In genomic region chr18:26424428-26425147, GRCh38 we compare ENCODE assay signal across 10 cellular contexts.
"Had no signal": no experiment of that assay in that cellular context is flagged by ENCODE, and none has a peak within 500 bp of the region (broad histone marks: within the 10 kb centered on the region; RNA-seq: fewer than 3 reads in every experiment).

No MANE protein-coding gene starts in this region.

- H3K27ac ChIP-seq: gastroesophageal sphincter, tibial nerve had no signal

- H3K4me1 Mint-ChIP-seq: activated naive CD8-positive, alpha-beta T cell treated with anti-CD3 and anti-CD28 coated beads, Interleukin-2, amount 50 U/mL, for 24 hours had no signal

- H3K36me3 Mint-ChIP-seq: activated CD4-positive, alpha-beta memory T cell treated with anti-CD3 and anti-CD28 coated beads for 36 hours; stimulated activated effector memory CD8-positive, alpha-beta T cell treated with anti-CD3 and anti-CD28 coated beads, Interleukin-12 subunit alpha, Interleukin-12 subunit beta, amount 100 ng/mL, for 72 hours had no signal

- H3K9me3 Mint-ChIP-seq: activated CD4-positive, alpha-beta memory T cell treated with anti-CD3 and anti-CD28 coated beads for 36 hours; activated naive CD8-positive, alpha-beta T cell treated with anti-CD3 and anti-CD28 coated beads, Interleukin-2, amount 50 U/mL, for 24 hours; stimulated activated effector memory CD8-positive, alpha-beta T cell treated with anti-CD3 and anti-CD28 coated beads, Interleukin-12 subunit alpha, Interleukin-12 subunit beta, amount 100 ng/mL, for 72 hours had no signal

- H3K4me1 ChIP-seq: gastroesophageal sphincter, tibial nerve had no signal

- H3K4me3 ChIP-seq: gastroesophageal sphincter, tibial nerve had no signal

- DNase-seq: activated CD4-positive, alpha-beta memory T cell treated with anti-CD3 and anti-CD28 coated beads for 36 hours; activated CD8-positive, alpha-beta memory T cell treated with anti-CD3 and anti-CD28 coated beads, Interleukin-2, amount 50 U/mL, for 4 hours; activated naive CD4-positive, alpha-beta T cell treated with Interleukin-2 at 50 U/mL for 16 hours; activated naive CD8-positive, alpha-beta T cell treated with anti-CD3 and anti-CD28 coated beads, Interleukin-2, amount 50 U/mL, for 24 hours; effector CD4-positive, alpha-beta T cell; midbrain; T1000 had no signal

- H3K27me3 ChIP-seq: gastroesophageal sphincter, tibial nerve had no signal

- ATAC-seq: activated naive CD8-positive, alpha-beta T cell treated with anti-CD3 and anti-CD28 coated beads, Interleukin-2, amount 50 U/mL, for 24 hours; gastroesophageal sphincter; stimulated activated effector memory CD8-positive, alpha-beta T cell treated with anti-CD3 and anti-CD28 coated beads, Interleukin-12 subunit alpha, Interleukin-12 subunit beta, amount 100 ng/mL, for 72 hours had no signal

- H3K36me3 ChIP-seq: gastroesophageal sphincter, tibial nerve had no signal

- H3K27me3 Mint-ChIP-seq: activated CD4-positive, alpha-beta memory T cell treated with anti-CD3 and anti-CD28 coated beads for 36 hours; activated naive CD8-positive, alpha-beta T cell treated with anti-CD3 and anti-CD28 coated beads, Interleukin-2, amount 50 U/mL, for 24 hours had no signal

- H3K4me3 Mint-ChIP-seq: activated CD4-positive, alpha-beta memory T cell treated with anti-CD3 and anti-CD28 coated beads for 36 hours; activated naive CD8-positive, alpha-beta T cell treated with anti-CD3 and anti-CD28 coated beads, Interleukin-2, amount 50 U/mL, for 24 hours; stimulated activated effector memory CD8-positive, alpha-beta T cell treated with anti-CD3 and anti-CD28 coated beads, Interleukin-12 subunit alpha, Interleukin-12 subunit beta, amount 100 ng/mL, for 72 hours had no signal

- H3K27ac Mint-ChIP-seq: activated CD4-positive, alpha-beta memory T cell treated with anti-CD3 and anti-CD28 coated beads for 36 hours; activated naive CD8-positive, alpha-beta T cell treated with anti-CD3 and anti-CD28 coated beads, Interleukin-2, amount 50 U/mL, for 24 hours; stimulated activated effector memory CD8-positive, alpha-beta T cell treated with anti-CD3 and anti-CD28 coated beads, Interleukin-12 subunit alpha, Interleukin-12 subunit beta, amount 100 ng/mL, for 72 hours had no signal

- H3K9me3 ChIP-seq: gastroesophageal sphincter, tibial nerve had no signal
